8 cellular contexts compared by ENCODE assay signal in genomic region chr12:57590892-57591566, GRCh38. TPM values are rescaled to one million over a fixed set of nuclear protein-coding genes. Genes with fewer than 3 reads are reported as not detected.
A peak's percentile ranks its signal among the peaks of the same experiment; 100 is the strongest.
DNase-seq lines count a peak whose midpoint lies in the region; ATAC-seq, FAIRE-seq and TF ChIP-seq lines count a peak whose summit lies in the region.

PIP4K2C (plus strand) TSS chr12:57591192; CDS start chr12:57591290, 98 bp downstream.

- ATAC-seq in A549 (peak; percentile 87 to 94), GM18861 (IDR thresholded peaks at IDR 0.05; ENCODE audit: unreplicated experiment) (peak; percentile 84), HG03064 (IDR thresholded peaks at IDR 0.05; ENCODE audit: low read depth, unreplicated experiment) (peak; percentile 87), activated B cell treated with CpG ODN at 0.5 μM for 24 hours (ENCODE audit: low read depth) (peak; percentile 96)

- POLR2A ChIA-PET in A549 (lab: Yijun Ruan, JAX) (interaction anchor here (0.8 to 1.7 kb wide), 6 partner anchors 9 to 46 kb away, joined by 3 to 9 read pairs (median 4); partner anchors contain the start of gene ARHGEF25), activated B cell treated with CpG ODN at 0.5 μM for 24 hours (lab: Charles Lee) (interaction anchor here (0.7 to 3.4 kb wide), 7 partner anchors 9 to 132 kb away, joined by 3 to 11 read pairs (median 4); partner anchors contain the start of genes DCTN2 and DDIT3)

- H3K27me3 Mint-ChIP-seq in activated B cell treated with CpG ODN at 0.5 μM for 24 hours: no peaks in the 10 kb centered on the region

- peak within 1 kb of the TSS; percentile 84 to 91 for H3K27ac ChIP-seq in A549
- H3K27ac ChIP-seq in caudate nucleus (ENCODE audit: low read depth, low read length): peak within 1 kb of the TSS; percentile 70

- WGBS in A549 (ENCODE audit: missing lambda C conversion rate): 1% methylated on average over 34 of the region's 61 CpGs

- intact Hi-C loops in activated B cell treated with CpG ODN at 0.5 μM for 24 hours (cut with micrococcal nuclease): loop anchor here (1.0 kb wide), 3 partner anchors 8 to 69 kb away; partner anchors contain the start of genes DTX3 and MBD6

- H3K4me1 ChIP-seq in A549: peaks cover 12% of the 10 kb centered on the region

- TF ChIP-seq RAD21 in A549 (conservative IDR thresholded peaks at IDR 0.05 in 1 of 2, IDR thresholded peaks at IDR 0.05 in 1 of 2): no peak

- H3K4me2 ChIP-seq in A549: peak within 1 kb of the TSS; percentile 70

- H3K4me3 ChIP-seq in A549: peak within 1 kb of the TSS; percentile 94

- TF ChIP-seq POLR2A in A549 (IDR thresholded peaks at IDR 0.05; ENCODE audit: low read length): peak; percentile 77

- CTCF ChIA-PET in A549 (lab: Yijun Ruan, JAX): interaction anchor here (0.9 to 5.5 kb wide), 9 partner anchors 8 to 165 kb away, joined by 3 to 55 read pairs (median 5); partner anchors contain the start of gene ARHGEF25
- CTCF ChIA-PET in activated B cell treated with CpG ODN at 0.5 μM for 24 hours (lab: Charles Lee): interaction anchor here (4.2 kb wide), 1 partner anchor 9 kb away, joined by 21 read pairs; no protein-coding TSS in a partner anchor

- no peak for FAIRE-seq in A549 (lab: Jason Lieb, UNC)

- no peaks in the 10 kb centered on the region for H3K9me3 ChIP-seq in A549

- TF ChIP-seq CTCF in A549 (IDR thresholded peaks at IDR 0.05): no peak
- TF ChIP-seq CTCF in activated B cell treated with CpG ODN at 0.5 μM for 24 hours (IDR thresholded peaks at IDR 0.05): no peak

- DNase-seq in A549 (ENCODE audit: low read depth in 1 of 2, low spot score in 1 of 2) (peak; percentile 79 to 80), NCI-H2227 (lab: John Stamatoyannopoulos, UW; ENCODE audit: unreplicated experiment) (peak; percentile 87), activated B cell treated with CpG ODN at 0.5 μM for 24 hours (peak; percentile 79), caudate nucleus (lab: John Stamatoyannopoulos, UW) (peak in 53 of 61 donors; percentile 27 to 85 (median 58)), iris pigment epithelial cell (ENCODE audit: low read depth) (peak; percentile 36)
- DNase-seq in stimulated activated CD4-positive, alpha-beta T cell treated with anti-CD3 and anti-CD28 coated beads, Interleukin-12 subunit alpha, Interleukin-12 subunit beta, amount 100 ng/mL, for 24 hours (ENCODE audit: low read depth in 2 of 2): peak; percentile 53 to 68

- H3K4me3 Mint-ChIP-seq in activated B cell treated with CpG ODN at 0.5 μM for 24 hours: peak within 1 kb of the TSS; percentile 88

- H3K4me1 Mint-ChIP-seq in activated B cell treated with CpG ODN at 0.5 μM for 24 hours: peaks cover 19% of the 10 kb centered on the region

- H3K27ac Mint-ChIP-seq in activated B cell treated with CpG ODN at 0.5 μM for 24 hours: peak within 1 kb of the TSS; percentile 68

- no peak for TF ChIP-seq EP300 in A549 (IDR thresholded peaks at IDR 0.05)

- H3K9me3 Mint-ChIP-seq in activated B cell treated with CpG ODN at 0.5 μM for 24 hours: no peaks in the 10 kb centered on the region

- H3K36me3 Mint-ChIP-seq in activated B cell treated with CpG ODN at 0.5 μM for 24 hours (ENCODE audit: low read depth): peaks cover 17% of the 10 kb centered on the region

TF ChIP-seq in A549, 52 proteins besides CTCF, POLR2A, EP300 and RAD21:
- peak; percentile 91 for TF ChIP-seq PHF8 (IDR thresholded peaks at IDR 0.05; ENCODE audit: borderline replicate concordance, low read depth)
- TF ChIP-seq, protein P1, sequence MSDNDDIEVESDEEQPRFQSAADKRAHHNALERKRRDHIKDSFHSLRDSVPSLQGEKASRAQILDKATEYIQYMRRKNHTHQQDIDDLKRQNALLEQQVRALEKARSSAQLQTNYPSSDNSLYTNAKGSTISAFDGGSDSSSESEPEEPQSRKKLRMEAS (IDR thresholded peaks at IDR 0.05): peak; percentile 69
- TF ChIP-seq BHLHE40 (IDR thresholded peaks at IDR 0.05; ENCODE audit: low read depth, low read length): peak; percentile 17
- no peak for TF ChIP-seq CEBPB (IDR thresholded peaks at IDR 0.05)
- 0 out of 2 replicates have a peak, but pooled peaks have one; percentile 12 for TF ChIP-seq RFX5 (IDR thresholded peaks at IDR 0.05)
- TF ChIP-seq JUN (IDR thresholded peaks at IDR 0.05): peak; percentile 26 to 73; a peak in 2 of 5 replicates
- TF ChIP-seq, protein P2, sequence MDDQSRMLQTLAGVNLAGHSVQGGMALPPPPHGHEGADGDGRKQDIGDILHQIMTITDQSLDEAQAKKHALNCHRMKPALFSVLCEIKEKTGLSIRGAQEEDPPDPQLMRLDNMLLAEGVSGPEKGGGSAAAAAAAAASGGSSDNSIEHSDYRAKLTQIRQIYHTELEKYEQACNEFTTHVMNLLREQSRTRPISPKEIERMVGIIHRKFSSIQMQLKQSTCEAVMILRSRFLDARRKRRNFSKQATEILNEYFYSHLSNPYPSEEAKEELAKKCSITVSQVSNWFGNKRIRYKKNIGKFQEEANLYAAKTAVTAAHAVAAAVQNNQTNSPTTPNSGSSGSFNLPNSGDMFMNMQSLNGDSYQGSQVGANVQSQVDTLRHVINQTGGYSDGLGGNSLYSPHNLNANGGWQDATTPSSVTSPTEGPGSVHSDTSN (IDR thresholded peaks at IDR 0.05): peak; percentile 25; the same call in 1 of the 2 replicates
- TF ChIP-seq, protein P3, sequence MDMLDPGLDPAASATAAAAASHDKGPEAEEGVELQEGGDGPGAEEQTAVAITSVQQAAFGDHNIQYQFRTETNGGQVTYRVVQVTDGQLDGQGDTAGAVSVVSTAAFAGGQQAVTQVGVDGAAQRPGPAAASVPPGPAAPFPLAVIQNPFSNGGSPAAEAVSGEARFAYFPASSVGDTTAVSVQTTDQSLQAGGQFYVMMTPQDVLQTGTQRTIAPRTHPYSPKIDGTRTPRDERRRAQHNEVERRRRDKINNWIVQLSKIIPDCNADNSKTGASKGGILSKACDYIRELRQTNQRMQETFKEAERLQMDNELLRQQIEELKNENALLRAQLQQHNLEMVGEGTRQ (IDR thresholded peaks at IDR 0.05): peak; percentile 92
- TF ChIP-seq TP53 (CRISPR knock-in tag; IDR thresholded peaks at IDR 0.05): no peak

RNA-seq across cellular contexts. Expression of gene PIP4K2C, which starts in this region (rescaled TPM):
- polyA plus RNA-seq in A549 (2011; rRNA removed) (60.9 and 62.9 TPM in 2 replicates), A549 (2017; fragmentation: RNase III; extraction: RNeasy Plus Mini Kit Qiagen cat#74134 plus additional on column Dnase treatment) (30.5 to 35.7 TPM (median 35.3 TPM) in 3 replicates)
- polyA plus RNA-seq in A549 (2012; cell fraction: cytosol; rRNA removed): 22.6 and 29.7 TPM in 2 replicates
- 17.0 and 22.1 TPM in 2 replicates for polyA plus RNA-seq in A549 (2012; cell fraction: nucleus; rRNA removed)
- 29.9 and 32.3 TPM in 2 replicates for polyA minus RNA-seq in A549 (2011; rRNA and poly(A)+ RNA removed)
- total RNA-seq in activated B cell treated with CpG ODN at 0.5 μM for 24 hours: 16.5 and 17.9 TPM in 2 replicates

Comparison
In these comparisons a context has a peak if more than half of its experiments do, and no peak if none do; other contexts are left out.
1. Peak in every context shown above with its lines: DNase-seq, ATAC-seq, H3K4me3 ChIP-seq and H3K27ac ChIP-seq.
2. DNase-seq: peak in every context shown above with its lines; median percentile 87 in NCI-H2227; 80 in A549; 79 in activated B cell treated with CpG ODN at 0.5 μM for 24 hours; 60 in stimulated activated CD4-positive, alpha-beta T cell treated with anti-CD3 and anti-CD28 coated beads, Interleukin-12 subunit alpha, Interleukin-12 subunit beta, amount 100 ng/mL, for 24 hours; 58 in caudate nucleus; 36 in iris pigment epithelial cell.